Comparison of ENCODE assay signal across 9 cellular contexts in genomic region chr17:39151680-39152058, GRCh38. TPM values are rescaled to one million over a fixed set of nuclear protein-coding genes. Genes with fewer than 3 reads are reported as not detected.
DNase-seq lines count a peak whose midpoint lies in the region; ATAC-seq and TF ChIP-seq lines count a peak whose summit lies in the region.
"Had no signal": no experiment of that assay in that cellular context is flagged by ENCODE, and none has a peak within 500 bp of the region (broad histone marks: within the 10 kb centered on the region; RNA-seq: fewer than 3 reads in every experiment).

No MANE protein-coding gene starts in this region.

- no peaks in the 10 kb centered on the region for H3K36me3 ChIP-seq in ES-I3 (ENCODE audit: insufficient read depth, low read length)
- H3K36me3 ChIP-seq in rectal smooth muscle tissue (ENCODE audit: control insufficient read depth, insufficient read depth, low read length), result no peaks in the 10 kb centered on the region
- H3K36me3 ChIP-seq: SJSA1 had no signal

- H3K9ac ChIP-seq in ES-I3 (ENCODE audit: low read depth, low read length), result peak overlapping the region; percentile 53; the same call in 1 of the 2 replicates
- H3K9ac ChIP-seq in rectal smooth muscle tissue (ENCODE audit: low read length), result no peak overlapping the region

- ATAC-seq in left lobe of liver (no peak), HG02840 (IDR thresholded peaks at IDR 0.05; ENCODE audit: low FRiP score, unreplicated experiment) (no peak)

- H3K4me3 ChIP-seq in foreskin fibroblast (ENCODE audit: low read depth in 1 of 2, low read length in 2 of 2) (peak overlapping the region; percentile 30 to 44), rectal smooth muscle tissue (ENCODE audit: low read length) (peak overlapping the region; percentile 64)
- H3K4me3 ChIP-seq: SJSA1 had no signal

- H3K9me3 ChIP-seq in ES-I3 (ENCODE audit: control insufficient read depth, insufficient read depth, low read length), result no peaks in the 10 kb centered on the region
- H3K9me3 ChIP-seq: SJSA1 had no signal

- DNase-seq in foreskin fibroblast, result no peak
- no peak for DNase-seq in left lobe of liver (ENCODE audit: low spot score)
- DNase-seq in NCI-H2227 treated with DMSO at 0.1 percent for 48 hours (lab: John Stamatoyannopoulos, UW), result no peak
- no peak for DNase-seq in cerebellar nuclear complex (lab: John Stamatoyannopoulos, UW)

- H3K27ac ChIP-seq in VCaP, result peak overlapping the region; percentile 80; the same call in 1 of the 2 replicates
- H3K27ac ChIP-seq in rectal smooth muscle tissue (ENCODE audit: low read depth, low read length), result no peak overlapping the region
- H3K27ac ChIP-seq: SJSA1 had no signal

- peaks cover 6% of the 10 kb centered on the region for H3K27me3 ChIP-seq in rectal smooth muscle tissue (ENCODE audit: control insufficient read depth, insufficient read depth, low read length)

- TF ChIP-seq CTCF in VCaP (conservative IDR thresholded peaks at IDR 0.05), result no peak
- no peak for TF ChIP-seq CTCF in foreskin fibroblast (IDR thresholded peaks at IDR 0.05; ENCODE audit: low read depth, low read length)

- H3K4me1 ChIP-seq in ES-I3 (ENCODE audit: insufficient read depth, low read length), result peaks cover 2% of the 10 kb centered on the region; the same call in 1 of the 2 replicates
- no peaks in the 10 kb centered on the region for H3K4me1 ChIP-seq in rectal smooth muscle tissue (ENCODE audit: control insufficient read depth, insufficient read depth, low read length)

RNA-seq across cellular contexts. Expression of gene PLXDC1, which starts 0.2 kb away (rescaled TPM):
- total RNA-seq in left lobe of liver, result 0.50 TPM
- total RNA-seq: SJSA1 had no signal

RNA-seq across cellular contexts. Expression of gene ARL5C, which starts 14.3 kb away (rescaled TPM):
- not detected for total RNA-seq in left lobe of liver
- total RNA-seq: SJSA1 had no signal

RNA-seq across cellular contexts. Expression of gene CACNB1, which starts 45.8 kb away (rescaled TPM):
- 0.40 TPM for total RNA-seq in left lobe of liver

RNA-seq across cellular contexts. Expression of gene RPL19, which starts 48.4 kb away (rescaled TPM):
- 484 TPM for total RNA-seq in left lobe of liver
